In genomic region chr10:58399410-58399809, GRCh38 we compare ENCODE assay signal across 28 cellular contexts. TPM values are rescaled to one million over a fixed set of nuclear protein-coding genes. Genes with fewer than 3 reads are reported as not detected.
DNase-seq lines count a peak whose midpoint lies in the region; ATAC-seq, FAIRE-seq and TF ChIP-seq lines count a peak whose summit lies in the region.
"Had no signal": no experiment of that assay in that cellular context is flagged by ENCODE, and none has a peak within 500 bp of the region (broad histone marks: within the 10 kb centered on the region; RNA-seq: fewer than 3 reads in every experiment).

No MANE protein-coding gene starts in this region.

- no peak overlapping the region for H3K4me3 Mint-ChIP-seq in chondrocyte (ENCODE audit: unreplicated experiment)
- H3K4me3 Mint-ChIP-seq: activated CD4-positive, alpha-beta T cell treated with anti-CD3 and anti-CD28 coated beads for 36 hours; activated CD8-positive, alpha-beta memory T cell treated with anti-CD3 and anti-CD28 coated beads, Interleukin-2, amount 10 ng/mL, durations not matched to agents 7 days and 5 days; activated naive CD8-positive, alpha-beta T cell; CD8-positive, alpha-beta T cell; mesothelial cell of epicardium; natural killer cell had no signal

- no peaks in the 10 kb centered on the region for H3K4me1 Mint-ChIP-seq in chondrocyte (ENCODE audit: low read depth)
- H3K4me1 Mint-ChIP-seq: activated CD4-positive, alpha-beta T cell treated with anti-CD3 and anti-CD28 coated beads for 36 hours; activated CD8-positive, alpha-beta memory T cell treated with anti-CD3 and anti-CD28 coated beads, Interleukin-2, amount 10 ng/mL, durations not matched to agents 7 days and 5 days; mesothelial cell of epicardium; natural killer cell had no signal

- FAIRE-seq in bronchial epithelial cell (lab: Jason Lieb, UNC) = no peak
- FAIRE-seq: GM12891, pancreas, TTC549 had no signal

- no peaks in the 10 kb centered on the region for H3K27me3 Mint-ChIP-seq in chondrocyte (ENCODE audit: low read depth)
- H3K27me3 Mint-ChIP-seq: activated CD4-positive, alpha-beta T cell treated with anti-CD3 and anti-CD28 coated beads for 36 hours; activated CD8-positive, alpha-beta memory T cell treated with anti-CD3 and anti-CD28 coated beads, Interleukin-2, amount 10 ng/mL, durations not matched to agents 7 days and 5 days; activated naive CD8-positive, alpha-beta T cell had no signal

- H3K9me3 Mint-ChIP-seq in chondrocyte (ENCODE audit: low read depth) = no peaks in the 10 kb centered on the region
- H3K9me3 Mint-ChIP-seq: CD8-positive, alpha-beta T cell; mesothelial cell of epicardium; natural killer cell had no signal

- H3K4me3 ChIP-seq in AG10803 (ENCODE audit: low read length) = no peak overlapping the region
- H3K4me3 ChIP-seq in bronchial epithelial cell (ENCODE audit: low read depth, low read length) = no peak overlapping the region
- H3K4me3 ChIP-seq: coronary artery, pancreas, testis had no signal

- H3K36me3 ChIP-seq in bronchial epithelial cell (ENCODE audit: control insufficient read depth, insufficient read depth, low read length) = peaks cover under 1% of the 10 kb centered on the region

- no peak for ATAC-seq in GM18502 (IDR thresholded peaks at IDR 0.05; ENCODE audit: poor library complexity, unreplicated experiment)
- ATAC-seq: activated CD4-positive, alpha-beta T cell treated with anti-CD3 and anti-CD28 coated beads for 36 hours; activated CD8-positive, alpha-beta memory T cell treated with anti-CD3 and anti-CD28 coated beads, Interleukin-2, amount 10 ng/mL, durations not matched to agents 7 days and 5 days; CD8-positive, alpha-beta T cell; left cardiac atrium; natural killer cell; pancreas; sciatic nerve had no signal

- peaks cover 15% of the 10 kb centered on the region for H3K36me3 Mint-ChIP-seq in chondrocyte (ENCODE audit: low read depth)
- H3K36me3 Mint-ChIP-seq: natural killer cell had no signal

- DNase-seq in AG10803 (ENCODE audit: low read depth) = peak; percentile 48
- peak; percentile 23 for DNase-seq in HT1080 (ENCODE audit: low read depth)
- peak; percentile 91 for DNase-seq in bronchial epithelial cell (ENCODE audit: low read depth)
- DNase-seq in kidney glomerular epithelial cell (lab: John Stamatoyannopoulos, UW) = peak; percentile 10
- no peak for DNase-seq in chondrocyte (ENCODE audit: low spot score)
- DNase-seq in ureter (ENCODE audit: low spot score) = no peak
- no peak for DNase-seq in activated naive CD4-positive, alpha-beta T cell treated with Interleukin-2 at 50 U/mL for 16 hours
- DNase-seq: activated CD4-positive, alpha-beta T cell treated with anti-CD3 and anti-CD28 coated beads for 36 hours; activated CD8-positive, alpha-beta memory T cell treated with anti-CD3 and anti-CD28 coated beads, Interleukin-2, amount 10 ng/mL, durations not matched to agents 7 days and 5 days; CD8-positive, alpha-beta T cell; DMS153; foreskin melanocyte; Karpas-422; left cardiac atrium; natural killer cell; NCI-H1105 treated with DMSO at 0.1 percent for 48 hours; NCI-H2081; NCI-H446 treated with DMSO at 0.1 percent for 48 hours; pancreas; Right ventricle myocardium superior; testis had no signal

- H3K27ac Mint-ChIP-seq in chondrocyte (ENCODE audit: unreplicated experiment) = no peak overlapping the region
- H3K27ac Mint-ChIP-seq: activated CD4-positive, alpha-beta T cell treated with anti-CD3 and anti-CD28 coated beads for 36 hours; activated CD8-positive, alpha-beta memory T cell treated with anti-CD3 and anti-CD28 coated beads, Interleukin-2, amount 10 ng/mL, durations not matched to agents 7 days and 5 days; activated naive CD8-positive, alpha-beta T cell; CD8-positive, alpha-beta T cell; mesothelial cell of epicardium; natural killer cell had no signal

- no peaks in the 10 kb centered on the region for H3K27me3 ChIP-seq in bronchial epithelial cell (ENCODE audit: control insufficient read depth, insufficient read depth, low read length)
- H3K27me3 ChIP-seq: pancreas, testis had no signal

- TF ChIP-seq CTCF in AG10803 (conservative IDR thresholded peaks at IDR 0.05; ENCODE audit: low read length) (no peak), bronchial epithelial cell (IDR thresholded peaks at IDR 0.05; ENCODE audit: insufficient read depth, low read length, severe bottlenecking) (no peak), chondrocyte (IDR thresholded peaks at IDR 0.05) (no peak)

RNA-seq across cellular contexts. Expression of gene TFAM, which starts 14.2 kb away (rescaled TPM):
- 137 and 141 TPM in 2 replicates for total RNA-seq in HT1080 (2014; rRNA removed; shearing (Covaris generic))
- 45.6 and 54.9 TPM in 2 replicates for polyA plus RNA-seq in HT1080 (2015; cell fraction: cytosol; rRNA removed)
- polyA plus RNA-seq in HT1080 (2015; cell fraction: nucleus; rRNA removed) = 35.0 and 35.3 TPM in 2 replicates
- total RNA-seq in bronchial epithelial cell (31.9 and 36.1 TPM in 2 replicates), chondrocyte (14.8 to 16.1 TPM (median 15.5 TPM) in 3 replicates), ureter (36.9 TPM)

Comparison
In these comparisons a context has a peak if more than half of its experiments do, and no peak if none do; other contexts are left out.
1. DNase-seq: peak in AG10803 (single experiment), HT1080 (single experiment), bronchial epithelial cell (single experiment) and kidney glomerular epithelial cell (single experiment); none in chondrocyte (single experiment), ureter (single experiment) and activated naive CD4-positive, alpha-beta T cell treated with Interleukin-2 at 50 U/mL for 16 hours (single experiment).